8 cellular contexts compared by ENCODE assay signal in genomic region chr7:30028749-30029635, GRCh38. TPM values are rescaled to one million over a fixed set of nuclear protein-coding genes. Genes with fewer than 3 reads are reported as not detected.
DNase-seq lines count a peak whose midpoint lies in the region; ATAC-seq and TF ChIP-seq lines count a peak whose summit lies in the region.

No MANE protein-coding gene starts in this region.

- H3K79me2 ChIP-seq in DOHH2 (ENCODE audit: control insufficient read depth, low read length) (peaks cover 70% of the 10 kb centered on the region), SK-N-SH (ENCODE audit: insufficient read depth) (peaks cover 80% of the 10 kb centered on the region)

- H3K9me2 ChIP-seq in DOHH2 (replicated peaks; ENCODE audit: control insufficient read depth, low read length) (no peaks in the 10 kb centered on the region), SK-N-SH (no peaks in the 10 kb centered on the region)

- WGBS in SK-N-SH (ENCODE audit: low lambda C conversion rate): under 1% methylated on average over 34 of the region's 42 CpGs
- 1% methylated on average over 23 to 32 of the region's 42 CpGs for WGBS in lower leg skin, 2 donors

- peaks cover 8% of the 10 kb centered on the region for H3F3A ChIP-seq in DOHH2 (ENCODE audit: control insufficient read depth, insufficient read depth)
- H3F3A ChIP-seq in SK-N-SH (replicated peaks; ENCODE audit: insufficient read depth): peaks cover 10% of the 10 kb centered on the region

- H4K20me1 ChIP-seq in DOHH2 (ENCODE audit: control insufficient read depth, insufficient read depth, low read depth, low read length): 0 out of 2 replicates have a peak, but pooled peaks cover 4% of the 10 kb centered on the region
- peaks cover 40% of the 10 kb centered on the region for H4K20me1 ChIP-seq in SK-N-SH (ENCODE audit: insufficient read depth)

- H3K4me2 ChIP-seq in DOHH2 (ENCODE audit: low read length) (peak overlapping the region; percentile 83), SK-N-SH (peak overlapping the region; percentile 86)

- peaks cover 5% of the 10 kb centered on the region for H3K36me3 ChIP-seq in DOHH2 (ENCODE audit: control insufficient read depth, low read length)
- peaks cover 0 to 6% of the 10 kb centered on the region in 2 experiments for H3K36me3 ChIP-seq in SK-N-SH (replicated peaks in 1 of 2; ENCODE audit: control insufficient read depth in 1 of 2, insufficient read depth in 2 of 2, low read length in 1 of 2)

- TF ChIP-seq RAD21 in SK-N-SH (IDR thresholded peaks at IDR 0.05; ENCODE audit: low read length): no peak

- ATAC-seq in GM19395 (IDR thresholded peaks at IDR 0.05; ENCODE audit: unreplicated experiment) (peak; percentile 26), HG03378 (IDR thresholded peaks at IDR 0.05; ENCODE audit: unreplicated experiment) (peak; percentile 10)

- H2AFZ ChIP-seq in SK-N-SH (ENCODE audit: low read depth): peak overlapping the region; percentile 77

- peaks cover 50% of the 10 kb centered on the region for H3K4me1 ChIP-seq in DOHH2 (ENCODE audit: control insufficient read depth, low read length)
- peaks cover 19 to 48% of the 10 kb centered on the region in 2 experiments for H3K4me1 ChIP-seq in SK-N-SH (ENCODE audit: control insufficient read depth in 1 of 2, insufficient read depth in 2 of 2, low read depth in 1 of 2, low read length in 1 of 2)

- H3K27ac ChIP-seq in DOHH2 (ENCODE audit: low read depth, low read length) (peak overlapping the region; percentile 73), SK-N-SH (ENCODE audit: low read depth in 2 of 2, low read length in 1 of 2) (peak overlapping the region; percentile 79 to 96), coronary artery (peak overlapping the region; percentile 88 to 90), substantia nigra (ENCODE audit: low read depth, low read length, poor library complexity, severe bottlenecking) (peak overlapping the region; percentile 75)

- H3K27me3 ChIP-seq in DOHH2 (ENCODE audit: control insufficient read depth, low read length) (no peaks in the 10 kb centered on the region), SK-N-SH (ENCODE audit: insufficient read depth) (no peaks in the 10 kb centered on the region)

- TF ChIP-seq POLR2A in lower leg skin (IDR thresholded peaks at IDR 0.05): no peak

- H3K4me3 ChIP-seq in DOHH2 (ENCODE audit: low read length): peak overlapping the region; percentile 89
- peak overlapping the region; percentile 75 to 99 for H3K4me3 ChIP-seq in SK-N-SH (ENCODE audit: low read depth in 2 of 2, low read length in 1 of 2)
- peak overlapping the region; percentile 90 for H3K4me3 ChIP-seq in coronary artery
- peak overlapping the region; percentile 97 for H3K4me3 ChIP-seq in lower leg skin (ENCODE audit: low read depth, poor library complexity, severe bottlenecking)

- intact Hi-C loops in lower leg skin (cut with DNase I; ENCODE audit: low total_unique reads): no loop called here

- H3K9ac ChIP-seq in SK-N-SH: peak overlapping the region; percentile 75

- TF ChIP-seq CTCF in DOHH2 (IDR thresholded peaks at IDR 0.05; ENCODE audit: low read depth, low read length, poor library complexity, severe bottlenecking) (no peak), SK-N-SH (IDR thresholded peaks at IDR 0.05) (no peak), coronary artery (IDR thresholded peaks at IDR 0.05) (no peak), lower leg skin (IDR thresholded peaks at IDR 0.05) (no peak)

- POLR2A ChIA-PET in SK-N-SH (lab: Yijun Ruan, JAX): interaction anchor here (1.0 kb wide), 1 partner anchor 106 kb away, joined by 3 read pairs; the partner anchor contains the start of gene MTURN

- TF ChIP-seq EP300 in SK-N-SH (IDR thresholded peaks at IDR 0.05; ENCODE audit: borderline replicate concordance in 1 of 2, low read depth in 1 of 2, low read length in 1 of 2): no peak

- DNase-seq in SK-N-SH (no peak), coronary artery (ENCODE audit: low spot score) (peak; percentile 85), lower leg skin (ENCODE audit: low spot score in 2 of 2) (peak in 1 of 2 donors; percentile 34), substantia nigra (lab: John Stamatoyannopoulos, UW) (peak in 42 of 49 donors; percentile 4 to 87 (median 56))
- DNase-seq in effector CD4-positive, alpha-beta T cell: no peak

- no peaks in the 10 kb centered on the region for H3K9me3 ChIP-seq in DOHH2 (ENCODE audit: control insufficient read depth, insufficient read depth, low read length)
- H3K9me3 ChIP-seq in SK-N-SH: no peaks in the 10 kb centered on the region

- CTCF ChIA-PET in SK-N-SH (lab: Yijun Ruan, JAX): interaction anchor here (0.6 to 11.9 kb wide), 5 partner anchors 13 to 151 kb away, joined by 3 to 85 read pairs (median 6); no protein-coding TSS in a partner anchor

TF ChIP-seq in SK-N-SH, 30 proteins besides CTCF, POLR2A, EP300 and RAD21:
- TF ChIP-seq NFIC (IDR thresholded peaks at IDR 0.05; ENCODE audit: borderline replicate concordance) (no peak), GABPA (IDR thresholded peaks at IDR 0.05; ENCODE audit: low read depth) (no peak), MEF2A (IDR thresholded peaks at IDR 0.05; ENCODE audit: borderline replicate concordance, low read depth) (no peak), EZH2phosphoT487 (IDR thresholded peaks at IDR 0.05; ENCODE audit: borderline replicate concordance, low read depth) (no peak), SIN3A (IDR thresholded peaks at IDR 0.05; ENCODE audit: borderline replicate concordance, low read depth, low read length) (peak; percentile 75; the same call in 1 of the 2 replicates), CHD2 (IDR thresholded peaks at IDR 0.05; ENCODE audit: low read length, partially characterized antibody) (peak; percentile 9), TEAD4 (IDR thresholded peaks at IDR 0.05; ENCODE audit: borderline replicate concordance, insufficient read depth) (0 out of 2 replicates have a peak, but pooled peaks have one; percentile 37)
- TF ChIP-seq, protein P1, sequence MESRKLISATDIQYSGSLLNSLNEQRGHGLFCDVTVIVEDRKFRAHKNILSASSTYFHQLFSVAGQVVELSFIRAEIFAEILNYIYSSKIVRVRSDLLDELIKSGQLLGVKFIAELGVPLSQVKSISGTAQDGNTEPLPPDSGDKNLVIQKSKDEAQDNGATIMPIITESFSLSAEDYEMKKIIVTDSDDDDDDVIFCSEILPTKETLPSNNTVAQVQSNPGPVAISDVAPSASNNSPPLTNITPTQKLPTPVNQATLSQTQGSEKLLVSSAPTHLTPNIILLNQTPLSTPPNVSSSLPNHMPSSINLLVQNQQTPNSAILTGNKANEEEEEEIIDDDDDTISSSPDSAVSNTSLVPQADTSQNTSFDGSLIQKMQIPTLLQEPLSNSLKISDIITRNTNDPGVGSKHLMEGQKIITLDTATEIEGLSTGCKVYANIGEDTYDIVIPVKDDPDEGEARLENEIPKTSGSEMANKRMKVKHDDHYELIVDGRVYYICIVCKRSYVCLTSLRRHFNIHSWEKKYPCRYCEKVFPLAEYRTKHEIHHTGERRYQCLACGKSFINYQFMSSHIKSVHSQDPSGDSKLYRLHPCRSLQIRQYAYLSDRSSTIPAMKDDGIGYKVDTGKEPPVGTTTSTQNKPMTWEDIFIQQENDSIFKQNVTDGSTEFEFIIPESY (IDR thresholded peaks at IDR 0.05; ENCODE audit: borderline replicate concordance, low read depth): no peak
- TF ChIP-seq, protein P2, sequence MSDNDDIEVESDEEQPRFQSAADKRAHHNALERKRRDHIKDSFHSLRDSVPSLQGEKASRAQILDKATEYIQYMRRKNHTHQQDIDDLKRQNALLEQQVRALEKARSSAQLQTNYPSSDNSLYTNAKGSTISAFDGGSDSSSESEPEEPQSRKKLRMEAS (IDR thresholded peaks at IDR 0.05; ENCODE audit: low read depth): peak; percentile 10; the same call in 1 of the 2 replicates
- TF ChIP-seq, protein P3, sequence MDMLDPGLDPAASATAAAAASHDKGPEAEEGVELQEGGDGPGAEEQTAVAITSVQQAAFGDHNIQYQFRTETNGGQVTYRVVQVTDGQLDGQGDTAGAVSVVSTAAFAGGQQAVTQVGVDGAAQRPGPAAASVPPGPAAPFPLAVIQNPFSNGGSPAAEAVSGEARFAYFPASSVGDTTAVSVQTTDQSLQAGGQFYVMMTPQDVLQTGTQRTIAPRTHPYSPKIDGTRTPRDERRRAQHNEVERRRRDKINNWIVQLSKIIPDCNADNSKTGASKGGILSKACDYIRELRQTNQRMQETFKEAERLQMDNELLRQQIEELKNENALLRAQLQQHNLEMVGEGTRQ (IDR thresholded peaks at IDR 0.05; ENCODE audit: borderline replicate concordance, low read depth, low read length): no peak

RNA-seq across cellular contexts. Expression of gene PLEKHA8, which starts 0.8 kb away (rescaled TPM):
- polyA plus RNA-seq in SK-N-SH (2012; rRNA removed): 4.9 and 6.1 TPM in 2 replicates
- polyA plus RNA-seq in SK-N-SH (2012; cell fraction: cytosol; rRNA removed): 7.3 and 7.5 TPM in 2 replicates
- 4.3 and 9.2 TPM in 2 replicates for polyA plus RNA-seq in SK-N-SH (2012; cell fraction: nucleus; rRNA removed)
- total RNA-seq in lower leg skin: 10 to 100 TPM in 1 of 4 donors, 1 to 10 TPM in 3; 6.0 to 10.9 (median 6.5) TPM

RNA-seq across cellular contexts. Expression of gene FKBP14, which starts 2.5 kb away (rescaled TPM):
- polyA plus RNA-seq in SK-N-SH (2012; rRNA removed): 15.7 and 24.4 TPM in 2 replicates
- 27.6 and 29.7 TPM in 2 replicates for polyA plus RNA-seq in SK-N-SH (2012; cell fraction: cytosol; rRNA removed)
- 4.5 and 10.6 TPM in 2 replicates for polyA plus RNA-seq in SK-N-SH (2012; cell fraction: nucleus; rRNA removed)
- total RNA-seq in lower leg skin: 1 to 10 TPM; 2.3 to 6.1 (median 3.8) TPM

RNA-seq across cellular contexts. Expression of gene SCRN1, which starts 39.4 kb away (rescaled TPM):
- polyA plus RNA-seq in SK-N-SH (2012; rRNA removed): 64.3 and 87.0 TPM in 2 replicates
- 73.1 and 82.6 TPM in 2 replicates for polyA plus RNA-seq in SK-N-SH (2012; cell fraction: cytosol; rRNA removed)
- 40.8 and 67.2 TPM in 2 replicates for polyA plus RNA-seq in SK-N-SH (2012; cell fraction: nucleus; rRNA removed)
- 10 to 100 TPM in 3 of 4 donors, 1 to 10 TPM in 1; 8.5 to 17.9 (median 11.5) TPM for total RNA-seq in lower leg skin

Comparison
In these comparisons a context has a peak if more than half of its experiments do, and no peak if none do; other contexts are left out.
1. DNase-seq: peak in coronary artery (single experiment) and substantia nigra (42 of 49); none in SK-N-SH (single experiment) and effector CD4-positive, alpha-beta T cell (single experiment).
2. Peak in every context shown above with its lines, with median percentiles within 50 percentile points of each other: H3K27ac ChIP-seq and H3K4me3 ChIP-seq.